Comparison of ENCODE assay signal across 1 cellular context in the genomic region with DNA sequence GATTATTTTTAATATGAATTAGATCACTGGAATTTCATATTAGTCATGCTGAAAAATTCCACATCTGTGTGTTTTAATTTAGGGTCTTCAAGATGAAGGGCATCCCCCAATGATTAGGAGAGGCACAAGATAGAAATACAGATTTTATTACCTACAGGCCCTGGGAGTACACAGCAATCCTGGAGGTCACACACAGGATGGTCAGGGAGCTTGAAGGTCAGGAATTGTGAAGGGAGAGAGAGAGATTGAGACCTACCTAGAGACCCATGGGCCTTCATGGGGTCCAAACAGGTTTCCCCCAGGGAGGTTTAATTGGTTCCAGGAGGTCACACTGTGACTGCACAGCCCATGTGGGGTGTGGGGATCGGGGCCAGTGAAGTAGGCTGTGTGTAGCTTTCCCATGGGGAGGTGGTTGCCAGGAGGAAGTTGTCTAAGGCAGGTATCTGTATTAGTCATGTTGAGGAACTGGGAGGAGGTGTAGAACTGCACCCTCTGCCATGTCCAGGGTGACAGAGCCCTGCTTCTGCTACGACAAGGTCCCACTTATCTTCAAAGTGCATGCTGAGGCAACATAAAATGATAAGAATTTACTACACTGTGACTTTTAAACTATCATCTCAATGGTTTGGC.
TF ChIP-seq lines count a peak whose summit lies in the region.

No MANE protein-coding gene starts in this region.

TF ChIP-seq in K562, 482 proteins besides CTCF, POLR2A, EP300 and RAD21 (continued from another document and continues in another):
- TF ChIP-seq XRCC4 (IDR thresholded peaks at IDR 0.05; ENCODE audit: extremely low read depth, insufficient read depth, insufficient read length), result no peak
- TF ChIP-seq RBM34 (IDR thresholded peaks at IDR 0.05; ENCODE audit: borderline replicate concordance, insufficient read depth, low read length), result no peak
- TF ChIP-seq, protein P1, sequence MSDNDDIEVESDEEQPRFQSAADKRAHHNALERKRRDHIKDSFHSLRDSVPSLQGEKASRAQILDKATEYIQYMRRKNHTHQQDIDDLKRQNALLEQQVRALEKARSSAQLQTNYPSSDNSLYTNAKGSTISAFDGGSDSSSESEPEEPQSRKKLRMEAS (CRISPR knock-in tag; IDR thresholded peaks at IDR 0.05), result no peak
- no peak for TF ChIP-seq RBM15 (IDR thresholded peaks at IDR 0.05; ENCODE audit: insufficient read depth, low read length)
- TF ChIP-seq, protein P2, sequence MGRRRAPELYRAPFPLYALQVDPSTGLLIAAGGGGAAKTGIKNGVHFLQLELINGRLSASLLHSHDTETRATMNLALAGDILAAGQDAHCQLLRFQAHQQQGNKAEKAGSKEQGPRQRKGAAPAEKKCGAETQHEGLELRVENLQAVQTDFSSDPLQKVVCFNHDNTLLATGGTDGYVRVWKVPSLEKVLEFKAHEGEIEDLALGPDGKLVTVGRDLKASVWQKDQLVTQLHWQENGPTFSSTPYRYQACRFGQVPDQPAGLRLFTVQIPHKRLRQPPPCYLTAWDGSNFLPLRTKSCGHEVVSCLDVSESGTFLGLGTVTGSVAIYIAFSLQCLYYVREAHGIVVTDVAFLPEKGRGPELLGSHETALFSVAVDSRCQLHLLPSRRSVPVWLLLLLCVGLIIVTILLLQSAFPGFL (CRISPR knock-in tag; IDR thresholded peaks at IDR 0.05), result no peak
- no peak for TF ChIP-seq NR2C2 (CRISPR knock-in tag; IDR thresholded peaks at IDR 0.05)
- no peak for TF ChIP-seq NR2C2 (tag; IDR thresholded peaks at IDR 0.05)
- TF ChIP-seq CGGBP1 (CRISPR knock-in tag; IDR thresholded peaks at IDR 0.05), result peak; percentile 11; the same call in 1 of the 2 replicates
- TF ChIP-seq ZFP1 (CRISPR knock-in tag; IDR thresholded peaks at IDR 0.05), result no peak
- TF ChIP-seq, protein P3, sequence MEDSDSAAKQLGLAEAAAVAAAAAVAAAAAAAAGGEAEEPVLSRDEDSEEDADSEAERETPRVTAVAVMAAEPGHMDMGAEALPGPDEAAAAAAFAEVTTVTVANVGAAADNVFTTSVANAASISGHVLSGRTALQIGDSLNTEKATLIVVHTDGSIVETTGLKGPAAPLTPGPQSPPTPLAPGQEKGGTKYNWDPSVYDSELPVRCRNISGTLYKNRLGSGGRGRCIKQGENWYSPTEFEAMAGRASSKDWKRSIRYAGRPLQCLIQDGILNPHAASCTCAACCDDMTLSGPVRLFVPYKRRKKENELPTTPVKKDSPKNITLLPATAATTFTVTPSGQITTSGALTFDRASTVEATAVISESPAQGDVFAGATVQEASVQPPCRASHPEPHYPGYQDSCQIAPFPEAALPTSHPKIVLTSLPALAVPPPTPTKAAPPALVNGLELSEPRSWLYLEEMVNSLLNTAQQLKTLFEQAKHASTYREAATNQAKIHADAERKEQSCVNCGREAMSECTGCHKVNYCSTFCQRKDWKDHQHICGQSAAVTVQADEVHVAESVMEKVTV (CRISPR knock-in tag; IDR thresholded peaks at IDR 0.05), result no peak
- TF ChIP-seq SMAD2 (IDR thresholded peaks at IDR 0.05; ENCODE audit: low read depth, low read length), result no peak
- no peak for TF ChIP-seq PCBP2 (IDR thresholded peaks at IDR 0.05; ENCODE audit: low read depth, low read length, poor library complexity, severe bottlenecking)
- TF ChIP-seq ZNF75A (CRISPR knock-in tag; IDR thresholded peaks at IDR 0.05), result no peak
- no peak for TF ChIP-seq SREBF1 (IDR thresholded peaks at IDR 0.05; ENCODE audit: borderline replicate concordance, low read depth, low read length)
- TF ChIP-seq E2F3 (CRISPR knock-in tag; IDR thresholded peaks at IDR 0.05), result no peak
- 0 out of 2 replicates have a peak, but pooled peaks have one; percentile 43 for TF ChIP-seq ZNF175 (CRISPR knock-in tag; IDR thresholded peaks at IDR 0.05; ENCODE audit: low read depth)
- peak; percentile 29; the same call in 1 of the 2 replicates for TF ChIP-seq PKNOX1 (IDR thresholded peaks at IDR 0.05)
- TF ChIP-seq, protein P4, sequence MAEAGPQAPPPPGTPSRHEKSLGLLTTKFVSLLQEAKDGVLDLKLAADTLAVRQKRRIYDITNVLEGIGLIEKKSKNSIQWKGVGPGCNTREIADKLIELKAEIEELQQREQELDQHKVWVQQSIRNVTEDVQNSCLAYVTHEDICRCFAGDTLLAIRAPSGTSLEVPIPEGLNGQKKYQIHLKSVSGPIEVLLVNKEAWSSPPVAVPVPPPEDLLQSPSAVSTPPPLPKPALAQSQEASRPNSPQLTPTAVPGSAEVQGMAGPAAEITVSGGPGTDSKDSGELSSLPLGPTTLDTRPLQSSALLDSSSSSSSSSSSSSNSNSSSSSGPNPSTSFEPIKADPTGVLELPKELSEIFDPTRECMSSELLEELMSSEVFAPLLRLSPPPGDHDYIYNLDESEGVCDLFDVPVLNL (CRISPR knock-in tag; IDR thresholded peaks at IDR 0.05; ENCODE audit: low read depth), result no peak
- TF ChIP-seq SLC30A9 (CRISPR knock-in tag; IDR thresholded peaks at IDR 0.05), result no peak
- TF ChIP-seq, protein P5, sequence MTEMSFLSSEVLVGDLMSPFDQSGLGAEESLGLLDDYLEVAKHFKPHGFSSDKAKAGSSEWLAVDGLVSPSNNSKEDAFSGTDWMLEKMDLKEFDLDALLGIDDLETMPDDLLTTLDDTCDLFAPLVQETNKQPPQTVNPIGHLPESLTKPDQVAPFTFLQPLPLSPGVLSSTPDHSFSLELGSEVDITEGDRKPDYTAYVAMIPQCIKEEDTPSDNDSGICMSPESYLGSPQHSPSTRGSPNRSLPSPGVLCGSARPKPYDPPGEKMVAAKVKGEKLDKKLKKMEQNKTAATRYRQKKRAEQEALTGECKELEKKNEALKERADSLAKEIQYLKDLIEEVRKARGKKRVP (CRISPR knock-in tag; IDR thresholded peaks at IDR 0.05), result no peak
- TF ChIP-seq MNT (conservative IDR thresholded peaks at IDR 0.05), result no peak; a peak in 1 of 4 replicates
- no peak for TF ChIP-seq E4F1 (CRISPR knock-in tag; IDR thresholded peaks at IDR 0.05; ENCODE audit: borderline replicate concordance)
- no peak for TF ChIP-seq DMBX1 (CRISPR knock-in tag; IDR thresholded peaks at IDR 0.05; ENCODE audit: borderline replicate concordance)
- TF ChIP-seq ZNF785 (CRISPR knock-in tag; IDR thresholded peaks at IDR 0.05), result no peak
- TF ChIP-seq KLF6 (CRISPR knock-in tag; IDR thresholded peaks at IDR 0.05; ENCODE audit: borderline replicate concordance), result no peak
- TF ChIP-seq THAP7 (CRISPR knock-in tag; IDR thresholded peaks at IDR 0.05), result no peak
- TF ChIP-seq CC2D1A (IDR thresholded peaks at IDR 0.05), result peak; percentile 54; the same call in 1 of the 2 replicates
- TF ChIP-seq ZBTB12 (CRISPR knock-in tag; IDR thresholded peaks at IDR 0.05), result no peak
- no peak for TF ChIP-seq KDM2B (CRISPR knock-in tag; IDR thresholded peaks at IDR 0.05)
- TF ChIP-seq PML (IDR thresholded peaks at IDR 0.05; ENCODE audit: low read length), result no peak
- no peak for TF ChIP-seq NFRKB (IDR thresholded peaks at IDR 0.05; ENCODE audit: low read depth)
- TF ChIP-seq MYNN (IDR thresholded peaks at IDR 0.05), result peak; percentile 94
- TF ChIP-seq MYNN (CRISPR knock-in tag; IDR thresholded peaks at IDR 0.05), result no peak
- TF ChIP-seq ZSCAN32 (CRISPR knock-in tag; IDR thresholded peaks at IDR 0.05), result no peak
- TF ChIP-seq, protein P6, sequence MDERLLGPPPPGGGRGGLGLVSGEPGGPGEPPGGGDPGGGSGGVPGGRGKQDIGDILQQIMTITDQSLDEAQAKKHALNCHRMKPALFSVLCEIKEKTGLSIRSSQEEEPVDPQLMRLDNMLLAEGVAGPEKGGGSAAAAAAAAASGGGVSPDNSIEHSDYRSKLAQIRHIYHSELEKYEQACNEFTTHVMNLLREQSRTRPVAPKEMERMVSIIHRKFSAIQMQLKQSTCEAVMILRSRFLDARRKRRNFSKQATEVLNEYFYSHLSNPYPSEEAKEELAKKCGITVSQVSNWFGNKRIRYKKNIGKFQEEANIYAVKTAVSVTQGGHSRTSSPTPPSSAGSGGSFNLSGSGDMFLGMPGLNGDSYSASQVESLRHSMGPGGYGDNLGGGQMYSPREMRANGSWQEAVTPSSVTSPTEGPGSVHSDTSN (CRISPR knock-in tag; IDR thresholded peaks at IDR 0.05; ENCODE audit: low read depth), result no peak
- TF ChIP-seq, protein P6 (tag; conservative IDR thresholded peaks at IDR 0.05; ENCODE audit: low read depth), result no peak
- TF ChIP-seq TAF9B (IDR thresholded peaks at IDR 0.05; ENCODE audit: partially characterized antibody), result no peak
- TF ChIP-seq USF1 (CRISPR knock-in tag; IDR thresholded peaks at IDR 0.05), result no peak
- TF ChIP-seq TOE1 (IDR thresholded peaks at IDR 0.05; ENCODE audit: borderline replicate concordance), result peak; percentile 37; the same call in 1 of the 2 replicates
- no peak for TF ChIP-seq TOE1 (CRISPR knock-in tag; IDR thresholded peaks at IDR 0.05; ENCODE audit: borderline replicate concordance, low read depth)
- no peak for TF ChIP-seq ID3 (CRISPR knock-in tag; IDR thresholded peaks at IDR 0.05)
- no peak for TF ChIP-seq ID3 (tag; IDR thresholded peaks at IDR 0.05)
